ENCODE assay signal across 20 cellular contexts in the genomic region with DNA sequence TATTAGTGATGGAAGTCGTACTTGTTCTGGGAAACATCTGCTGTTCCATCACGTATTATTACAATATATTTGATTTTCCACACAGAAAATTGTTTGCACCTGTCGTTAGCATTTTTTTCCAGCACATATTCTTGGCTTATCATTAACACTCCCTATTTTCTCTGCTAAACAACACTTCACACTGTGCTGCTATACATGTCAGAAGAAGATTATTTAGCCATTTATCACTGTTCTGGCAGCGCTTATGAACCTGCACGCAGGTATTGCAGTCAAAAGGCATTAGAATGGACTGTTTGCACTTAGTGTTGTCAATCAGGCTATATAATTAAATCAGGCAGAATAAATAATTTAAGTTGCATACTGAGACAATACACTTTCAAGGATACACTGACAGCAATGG.
"Had no signal": no experiment of that assay in that cellular context is flagged by ENCODE, and none has a peak within 500 bp of the region (broad histone marks: within the 10 kb centered on the region; RNA-seq: fewer than 3 reads in every experiment).

No MANE protein-coding gene starts in this region.

- H3K4me3 Mint-ChIP-seq: activated CD4-positive, alpha-beta T cell treated with anti-CD3 and anti-CD28 coated beads, Interleukin-2, amount 10 ng/mL, durations not matched to agents 7 days and 5 days; activated naive CD8-positive, alpha-beta T cell treated with anti-CD3 and anti-CD28 coated beads, Interleukin-2, amount 10 ng/mL, durations not matched to agents 7 days and 5 days; activated T-helper 1 cell treated with anti-CD3 and anti-CD28 coated beads, Interleukin-12 subunit alpha, Interleukin-12 subunit beta, Interleukin-2, Interleukin-4 antibody, amounts not matched to agents 30 ng/mL and 10 ng/mL and 1 ng/mL, durations not matched to agents 14 hours and 24 hours and 36 hours; effector memory CD8-positive, alpha-beta T cell; natural killer cell treated with Interleukin-12 subunit alpha and Interleukin-12 subunit beta and Interleukin-15 and Interleukin-18, amount 100 ng/mL, for 72 hours had no signal

- H3K4me1 Mint-ChIP-seq: activated CD4-positive, alpha-beta T cell treated with anti-CD3 and anti-CD28 coated beads, Interleukin-2, amount 10 ng/mL, durations not matched to agents 7 days and 5 days; activated naive CD8-positive, alpha-beta T cell treated with anti-CD3 and anti-CD28 coated beads, Interleukin-2, amount 10 ng/mL, durations not matched to agents 7 days and 5 days had no signal

- H3K27me3 Mint-ChIP-seq: activated CD4-positive, alpha-beta T cell treated with anti-CD3 and anti-CD28 coated beads, Interleukin-2, amount 10 ng/mL, durations not matched to agents 7 days and 5 days; activated naive CD8-positive, alpha-beta T cell treated with anti-CD3 and anti-CD28 coated beads, Interleukin-2, amount 10 ng/mL, durations not matched to agents 7 days and 5 days; effector memory CD8-positive, alpha-beta T cell; progenitor cell of endocrine pancreas had no signal

- DNase-seq: activated CD4-positive, alpha-beta T cell treated with anti-CD3 and anti-CD28 coated beads, Interleukin-2, amount 10 ng/mL, durations not matched to agents 7 days and 5 days; activated naive CD8-positive, alpha-beta T cell treated with anti-CD3 and anti-CD28 coated beads, Interleukin-2, amount 10 ng/mL, durations not matched to agents 7 days and 5 days; anterior cingulate cortex; cerebellar nuclear complex; effector memory CD8-positive, alpha-beta T cell; foreskin keratinocyte; kidney glomerular epithelial cell; left ventricle myocardium superior; mesendoderm; nucleus accumbens; right cardiac atrium; stimulated activated CD4-positive, alpha-beta T cell treated with anti-CD3 and anti-CD28 coated beads, Interleukin-4, amount 100 ng/mL, for 4 hours; stimulated activated CD8-positive, alpha-beta memory T cell treated with anti-CD3 and anti-CD28 coated beads, Interleukin-4, amount 100 ng/mL, for 48 hours; stimulated activated naive CD4-positive, alpha-beta T cell treated with Interleukin-2 at 50 U/mL for 16 hours; substantia nigra; trophoblast cell had no signal

- H3K27ac Mint-ChIP-seq: activated CD4-positive, alpha-beta T cell treated with anti-CD3 and anti-CD28 coated beads, Interleukin-2, amount 10 ng/mL, durations not matched to agents 7 days and 5 days; activated naive CD8-positive, alpha-beta T cell treated with anti-CD3 and anti-CD28 coated beads, Interleukin-2, amount 10 ng/mL, durations not matched to agents 7 days and 5 days; activated T-helper 1 cell treated with anti-CD3 and anti-CD28 coated beads, Interleukin-12 subunit alpha, Interleukin-12 subunit beta, Interleukin-2, Interleukin-4 antibody, amounts not matched to agents 30 ng/mL and 10 ng/mL and 1 ng/mL, durations not matched to agents 14 hours and 24 hours and 36 hours; effector memory CD8-positive, alpha-beta T cell; natural killer cell treated with Interleukin-12 subunit alpha and Interleukin-12 subunit beta and Interleukin-15 and Interleukin-18, amount 100 ng/mL, for 72 hours; progenitor cell of endocrine pancreas had no signal

- H3K4me1 ChIP-seq: foreskin keratinocyte had no signal

- H3K4me3 ChIP-seq: skin epidermis had no signal

- H3K27ac ChIP-seq: foreskin keratinocyte, skin epidermis had no signal

- H3K9me3 Mint-ChIP-seq: activated CD4-positive, alpha-beta T cell treated with anti-CD3 and anti-CD28 coated beads, Interleukin-2, amount 10 ng/mL, durations not matched to agents 7 days and 5 days; activated naive CD8-positive, alpha-beta T cell treated with anti-CD3 and anti-CD28 coated beads, Interleukin-2, amount 10 ng/mL, durations not matched to agents 7 days and 5 days; activated T-helper 1 cell treated with anti-CD3 and anti-CD28 coated beads, Interleukin-12 subunit alpha, Interleukin-12 subunit beta, Interleukin-2, Interleukin-4 antibody, amounts not matched to agents 30 ng/mL and 10 ng/mL and 1 ng/mL, durations not matched to agents 14 hours and 24 hours and 36 hours had no signal

- H3K36me3 Mint-ChIP-seq: activated naive CD8-positive, alpha-beta T cell treated with anti-CD3 and anti-CD28 coated beads, Interleukin-2, amount 10 ng/mL, durations not matched to agents 7 days and 5 days; natural killer cell treated with Interleukin-12 subunit alpha and Interleukin-12 subunit beta and Interleukin-15 and Interleukin-18, amount 100 ng/mL, for 72 hours had no signal

- H3K27me3 ChIP-seq: foreskin keratinocyte had no signal
